In the genomic region with DNA sequence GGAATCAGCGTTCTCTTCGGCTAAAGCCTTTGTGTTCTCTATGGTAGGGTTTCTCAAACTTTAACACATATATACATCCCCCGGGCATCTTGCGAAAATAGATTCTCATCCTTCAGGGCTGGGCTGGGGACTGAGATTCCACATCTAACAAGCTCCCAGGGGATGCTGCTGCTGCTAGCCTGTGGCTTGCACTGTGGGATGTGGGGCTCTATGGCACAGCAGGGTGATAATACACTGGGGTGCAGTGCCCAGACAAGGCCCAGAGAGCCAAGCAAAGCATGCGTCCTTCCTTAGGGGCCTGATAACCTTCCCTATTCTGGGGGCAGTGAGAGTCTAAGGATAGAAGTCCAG, we compare ENCODE assay signal across 11 cellular contexts.
DNase-seq lines count a peak whose midpoint lies in the region; ATAC-seq and TF ChIP-seq lines count a peak whose summit lies in the region.
"Had no signal": no experiment of that assay in that cellular context is flagged by ENCODE, and none has a peak within 500 bp of the region (broad histone marks: within the 10 kb centered on the region; RNA-seq: fewer than 3 reads in every experiment).

No MANE protein-coding gene starts in this region.

- peak overlapping the region; percentile 52 for H3K27ac ChIP-seq in Karpas-422 (ENCODE audit: low read length)
- H3K27ac ChIP-seq: colonic mucosa, upper lobe of left lung had no signal

- no peak overlapping the region for H2AFZ ChIP-seq in Karpas-422 (ENCODE audit: low read length)

- no peak for TF ChIP-seq CTCF in GM06990 (IDR thresholded peaks at IDR 0.05; ENCODE audit: insufficient read depth, low read length, poor library complexity, severe bottlenecking)

- DNase-seq in GM06990 (ENCODE audit: extremely low read depth, insufficient read length) (peak; percentile 12), Karpas-422 (peak; percentile 41), NCI-H2171 treated with DMSO at 0.1 percent for 48 hours (lab: John Stamatoyannopoulos, UW) (no peak), EL (no peak)

- no peak overlapping the region for H3K4me3 ChIP-seq in GM06990 (replicated peaks; ENCODE audit: low read depth, low read length)
- peak overlapping the region; percentile 41 for H3K4me3 ChIP-seq in Karpas-422 (ENCODE audit: low read length)
- H3K4me3 ChIP-seq: colonic mucosa, upper lobe of left lung had no signal

- no peaks in the 10 kb centered on the region for H4K20me1 ChIP-seq in Karpas-422 (ENCODE audit: insufficient read depth, low read depth, low read length)

- no peaks in the 10 kb centered on the region for H3K9me2 ChIP-seq in Karpas-422 (replicated peaks; ENCODE audit: insufficient read depth, low read length)

- peaks cover 24% of the 10 kb centered on the region for H3K4me1 ChIP-seq in Karpas-422 (ENCODE audit: low read length)
- H3K4me1 ChIP-seq: Caco-2, colonic mucosa, upper lobe of left lung had no signal

- no peaks in the 10 kb centered on the region for H3K79me2 ChIP-seq in Karpas-422 (ENCODE audit: low read length)

- H3K9me3 ChIP-seq in Karpas-422 (ENCODE audit: low read length): no peaks in the 10 kb centered on the region
- H3K9me3 ChIP-seq: Caco-2, colonic mucosa, upper lobe of left lung had no signal

- no peaks in the 10 kb centered on the region for H3K27me3 ChIP-seq in GM06990 (replicated peaks; ENCODE audit: control insufficient read depth, insufficient read depth, low read length)
- H3K27me3 ChIP-seq in Karpas-422 (ENCODE audit: low read length): no peaks in the 10 kb centered on the region
- H3K27me3 ChIP-seq: colonic mucosa, upper lobe of left lung had no signal

- ATAC-seq in GM19455 (IDR thresholded peaks at IDR 0.05; ENCODE audit: unreplicated experiment): peak; percentile 12
- peak; percentile 5 for ATAC-seq in HG02884 (IDR thresholded peaks at IDR 0.05; ENCODE audit: unreplicated experiment)
- no peak for ATAC-seq in HG03565 (IDR thresholded peaks at IDR 0.05; ENCODE audit: unreplicated experiment)
- no peak for ATAC-seq in HG02588 (IDR thresholded peaks at IDR 0.05; ENCODE audit: unreplicated experiment)

- H3K36me3 ChIP-seq in GM06990 (ENCODE audit: control insufficient read depth, insufficient read depth, low read length) (no peaks in the 10 kb centered on the region), Karpas-422 (ENCODE audit: insufficient read depth, low read length) (no peaks in the 10 kb centered on the region)
- H3K36me3 ChIP-seq: colonic mucosa, upper lobe of left lung had no signal

- H3K4me2 ChIP-seq in Karpas-422 (ENCODE audit: low read depth, low read length, poor library complexity, severe bottlenecking): peak overlapping the region; percentile 51

- peak overlapping the region; percentile 27 for H3K9ac ChIP-seq in Karpas-422 (ENCODE audit: low read length)

Comparison
In these comparisons a context has a peak if more than half of its experiments do, and no peak if none do; other contexts are left out.
1. DNase-seq: peak in GM06990 (single experiment) and Karpas-422 (single experiment); none in NCI-H2171 treated with DMSO at 0.1 percent for 48 hours (single experiment) and EL (single experiment).
2. ATAC-seq: peak in GM19455 (single experiment) and HG02884 (single experiment); none in HG03565 (single experiment) and HG02588 (single experiment).